ENCODE assay signal across 13 cellular contexts in genomic region chr15:62244762-62245161, GRCh38.
"Had no signal": no experiment of that assay in that cellular context is flagged by ENCODE, and none has a peak within 500 bp of the region (broad histone marks: within the 10 kb centered on the region; RNA-seq: fewer than 3 reads in every experiment).

No MANE protein-coding gene starts in this region.

- H3K4me1 Mint-ChIP-seq: activated CD8-positive, alpha-beta memory T cell treated with anti-CD3 and anti-CD28 coated beads, Interleukin-2, amount 10 ng/mL, durations not matched to agents 7 days and 5 days; activated naive CD4-positive, alpha-beta T cell treated with anti-CD3 and anti-CD28 coated beads, Interleukin-2, amount 10 ng/mL, durations not matched to agents 7 days and 5 days; stimulated activated memory B cell treated with anti-CD40 and anti-IgM and Interleukin-4, amounts not matched to agents 10 μg/mL and 1 μg/mL and 100 μg/mL, for 72 hours had no signal

- H3K36me3 Mint-ChIP-seq: activated CD8-positive, alpha-beta memory T cell treated with anti-CD3 and anti-CD28 coated beads, Interleukin-2, amount 10 ng/mL, durations not matched to agents 7 days and 5 days; activated naive CD4-positive, alpha-beta T cell treated with anti-CD3 and anti-CD28 coated beads, Interleukin-2, amount 10 ng/mL, durations not matched to agents 7 days and 5 days; stimulated activated memory B cell treated with anti-CD40 and anti-IgM and Interleukin-4, amounts not matched to agents 10 μg/mL and 1 μg/mL and 100 μg/mL, for 72 hours had no signal

- H3K36me3 ChIP-seq: sigmoid colon had no signal

- H3K27me3 ChIP-seq: sigmoid colon had no signal

- H3K27ac Mint-ChIP-seq: activated CD8-positive, alpha-beta memory T cell treated with anti-CD3 and anti-CD28 coated beads, Interleukin-2, amount 10 ng/mL, durations not matched to agents 7 days and 5 days; activated naive CD4-positive, alpha-beta T cell treated with anti-CD3 and anti-CD28 coated beads, Interleukin-2, amount 10 ng/mL, durations not matched to agents 7 days and 5 days; activated T-cell treated with anti-CD3 and anti-CD28 coated beads, Interleukin-2, amount 50 U/mL, for 24 hours; stimulated activated memory B cell treated with anti-CD40 and anti-IgM and Interleukin-4, amounts not matched to agents 10 μg/mL and 1 μg/mL and 100 μg/mL, for 72 hours; T-helper 2 cell treated with Interferon-gamma antibody and Interleukin-4, amounts not matched to agents 5 μg/mL and 100 μg/mL, for 36 hours had no signal

- H3K9me3 Mint-ChIP-seq: activated naive CD4-positive, alpha-beta T cell treated with anti-CD3 and anti-CD28 coated beads, Interleukin-2, amount 10 ng/mL, durations not matched to agents 7 days and 5 days; activated T-cell treated with anti-CD3 and anti-CD28 coated beads, Interleukin-2, amount 50 U/mL, for 24 hours; neural crest cell; stimulated activated memory B cell treated with anti-CD40 and anti-IgM and Interleukin-4, amounts not matched to agents 10 μg/mL and 1 μg/mL and 100 μg/mL, for 72 hours; T-helper 2 cell treated with Interferon-gamma antibody and Interleukin-4, amounts not matched to agents 5 μg/mL and 100 μg/mL, for 36 hours had no signal

- H3K27ac ChIP-seq: psoas muscle, sigmoid colon had no signal

- H3K9me3 ChIP-seq: psoas muscle, sigmoid colon had no signal

- DNase-seq: activated CD4-positive, alpha-beta T cell treated with anti-CD3 and anti-CD28 coated beads, Interleukin-2, amount 50 U/mL, for 1 hour; activated CD8-positive, alpha-beta memory T cell treated with anti-CD3 and anti-CD28 coated beads, Interleukin-2, amount 10 ng/mL, durations not matched to agents 7 days and 5 days; activated naive CD4-positive, alpha-beta T cell treated with anti-CD3 and anti-CD28 coated beads, Interleukin-2, amount 10 ng/mL, durations not matched to agents 7 days and 5 days; activated T-cell treated with anti-CD3 and anti-CD28 coated beads, Interleukin-2, amount 50 U/mL, for 24 hours; islet precursor cell; psoas muscle; sigmoid colon; stimulated activated CD4-positive, alpha-beta T cell treated with anti-CD3 and anti-CD28 coated beads, Interleukin-2, amount 100 ng/mL, for 48 hours; trophoblast cell had no signal

- H3K4me3 Mint-ChIP-seq: activated CD8-positive, alpha-beta memory T cell treated with anti-CD3 and anti-CD28 coated beads, Interleukin-2, amount 10 ng/mL, durations not matched to agents 7 days and 5 days; activated naive CD4-positive, alpha-beta T cell treated with anti-CD3 and anti-CD28 coated beads, Interleukin-2, amount 10 ng/mL, durations not matched to agents 7 days and 5 days; activated T-cell treated with anti-CD3 and anti-CD28 coated beads, Interleukin-2, amount 50 U/mL, for 24 hours; neural crest cell; stimulated activated memory B cell treated with anti-CD40 and anti-IgM and Interleukin-4, amounts not matched to agents 10 μg/mL and 1 μg/mL and 100 μg/mL, for 72 hours; T-helper 2 cell treated with Interferon-gamma antibody and Interleukin-4, amounts not matched to agents 5 μg/mL and 100 μg/mL, for 36 hours had no signal

- H3K4me3 ChIP-seq: lung, psoas muscle, sigmoid colon had no signal

- H3K4me1 ChIP-seq: psoas muscle, sigmoid colon had no signal
